1 cellular context compared by ENCODE assay signal in genomic region chr18:9716375-9716774, GRCh38.
TF ChIP-seq lines count a peak whose summit lies in the region.

No MANE protein-coding gene starts in this region.

TF ChIP-seq in HepG2, 621 proteins besides CTCF, POLR2A, EP300 and RAD21 (continued from another document):
- TF ChIP-seq ZNF30 (CRISPR knock-in tag; IDR thresholded peaks at IDR 0.05) (no peak), ZNF644 (CRISPR knock-in tag; IDR thresholded peaks at IDR 0.05; ENCODE audit: low read depth) (no peak)
